Comparison of ENCODE assay signal across 22 cellular contexts in the genomic region with DNA sequence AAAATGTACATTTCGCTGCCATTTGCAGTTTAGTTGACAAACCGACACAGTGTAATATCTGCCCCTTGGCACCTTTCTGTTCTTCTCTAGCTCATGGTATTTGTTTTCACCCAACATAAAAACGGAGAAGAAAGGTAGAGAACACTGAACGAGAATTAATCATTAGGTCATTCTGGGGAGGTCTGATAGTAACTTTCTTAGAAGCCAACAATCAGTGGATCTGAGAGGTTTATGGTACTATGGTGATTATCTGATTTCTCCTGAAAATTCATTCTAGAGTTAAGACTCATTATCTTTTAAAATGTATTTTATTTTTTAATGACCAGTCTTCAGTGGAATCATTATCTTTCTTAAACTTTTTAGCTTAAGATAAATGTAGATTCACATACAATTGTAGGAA.
"Had no signal": no experiment of that assay in that cellular context is flagged by ENCODE, and none has a peak within 500 bp of the region (broad histone marks: within the 10 kb centered on the region; RNA-seq: fewer than 3 reads in every experiment).

No MANE protein-coding gene starts in this region.

- H3K36me3 Mint-ChIP-seq: natural killer cell had no signal

- H3K27ac ChIP-seq: brain microvascular endothelial cell, tibial nerve had no signal

- H3K36me3 ChIP-seq: brain microvascular endothelial cell, spleen, tibial nerve had no signal

- H3K27me3 ChIP-seq: brain microvascular endothelial cell, spleen, tibial nerve had no signal

- H3K4me3 Mint-ChIP-seq: activated CD4-positive, alpha-beta T cell treated with anti-CD3 and anti-CD28 coated beads for 36 hours; activated naive CD4-positive, alpha-beta T cell treated with anti-CD3 and anti-CD28 coated beads, Interleukin-2, amount 10 ng/mL, durations not matched to agents 7 days and 5 days; activated naive CD8-positive, alpha-beta T cell treated with anti-CD3 and anti-CD28 coated beads, Interleukin-2, amount 10 ng/mL, durations not matched to agents 7 days and 5 days; effector memory CD8-positive, alpha-beta T cell; natural killer cell; T-helper 1 cell treated with Interleukin-12 subunit alpha and Interleukin-12 subunit beta and Interleukin-4 antibody, amounts not matched to agents 30 μg/mL and 1 μg/mL, for 36 hours had no signal

- H3K27ac Mint-ChIP-seq: activated CD4-positive, alpha-beta T cell treated with anti-CD3 and anti-CD28 coated beads for 36 hours; activated naive CD4-positive, alpha-beta T cell treated with anti-CD3 and anti-CD28 coated beads, Interleukin-2, amount 10 ng/mL, durations not matched to agents 7 days and 5 days; activated naive CD8-positive, alpha-beta T cell treated with anti-CD3 and anti-CD28 coated beads, Interleukin-2, amount 10 ng/mL, durations not matched to agents 7 days and 5 days; effector memory CD8-positive, alpha-beta T cell; natural killer cell; T-helper 1 cell treated with Interleukin-12 subunit alpha and Interleukin-12 subunit beta and Interleukin-4 antibody, amounts not matched to agents 30 μg/mL and 1 μg/mL, for 36 hours had no signal

- H3K9me3 Mint-ChIP-seq: activated naive CD4-positive, alpha-beta T cell treated with anti-CD3 and anti-CD28 coated beads, Interleukin-2, amount 10 ng/mL, durations not matched to agents 7 days and 5 days; effector memory CD8-positive, alpha-beta T cell; natural killer cell; T-helper 1 cell treated with Interleukin-12 subunit alpha and Interleukin-12 subunit beta and Interleukin-4 antibody, amounts not matched to agents 30 μg/mL and 1 μg/mL, for 36 hours had no signal

- ATAC-seq: activated CD4-positive, alpha-beta T cell treated with anti-CD3 and anti-CD28 coated beads for 36 hours; effector memory CD8-positive, alpha-beta T cell; esophagus mucosa; natural killer cell; right cardiac atrium had no signal

- DNase-seq: activated CD4-positive, alpha-beta T cell treated with anti-CD3 and anti-CD28 coated beads for 36 hours; activated CD4-positive, alpha-beta T cell treated with anti-CD3 and anti-CD28 coated beads, Interleukin-2, amount 50 U/mL, for 4 hours; activated CD4-positive, CD25-positive, alpha-beta regulatory T cell; activated gamma-delta T cell; activated naive CD4-positive, alpha-beta T cell treated with anti-CD3 and anti-CD28 coated beads, Interleukin-2, amount 10 ng/mL, durations not matched to agents 7 days and 5 days; activated naive CD8-positive, alpha-beta T cell treated with anti-CD3 and anti-CD28 coated beads, Interleukin-2, amount 10 ng/mL, durations not matched to agents 7 days and 5 days; activated T-cell treated with anti-CD3 and anti-CD28 coated beads for 4 hours; brain microvascular endothelial cell; cortex of kidney; effector memory CD8-positive, alpha-beta T cell; foreskin fibroblast; head of caudate nucleus; hippocampal formation; natural killer cell; right cardiac atrium; spleen; stimulated activated naive CD4-positive, alpha-beta T cell; SW 1271; T-helper 9 cell had no signal

- H3K27me3 Mint-ChIP-seq: activated CD4-positive, alpha-beta T cell treated with anti-CD3 and anti-CD28 coated beads for 36 hours; activated naive CD4-positive, alpha-beta T cell treated with anti-CD3 and anti-CD28 coated beads, Interleukin-2, amount 10 ng/mL, durations not matched to agents 7 days and 5 days; activated naive CD8-positive, alpha-beta T cell treated with anti-CD3 and anti-CD28 coated beads, Interleukin-2, amount 10 ng/mL, durations not matched to agents 7 days and 5 days; effector memory CD8-positive, alpha-beta T cell had no signal

- H3K4me3 ChIP-seq: spleen, tibial nerve had no signal
